9 cellular contexts compared by ENCODE assay signal in genomic region chrX:136130931-136131843, GRCh38. TPM values are rescaled to one million over a fixed set of nuclear protein-coding genes. Genes with fewer than 3 reads are reported as not detected.
A peak's percentile ranks its signal among the peaks of the same experiment; 100 is the strongest.
DNase-seq lines count a peak whose midpoint lies in the region; ATAC-seq, FAIRE-seq and TF ChIP-seq lines count a peak whose summit lies in the region.
"Had no signal": no experiment of that assay in that cellular context is flagged by ENCODE, and none has a peak within 500 bp of the region (broad histone marks: within the 10 kb centered on the region; RNA-seq: fewer than 3 reads in every experiment).

No MANE protein-coding gene starts in this region.

- H3K36me3 ChIP-seq in OCI-LY7 (ENCODE audit: insufficient read depth, low read length), result no peaks in the 10 kb centered on the region
- H3K36me3 ChIP-seq in parathyroid adenoma (ENCODE audit: control insufficient read depth, insufficient read depth, low read length), result no peaks in the 10 kb centered on the region
- H3K36me3 ChIP-seq in endodermal cell (ENCODE audit: control insufficient read depth, insufficient read depth, low read length), result no peaks in the 10 kb centered on the region
- no peaks in the 10 kb centered on the region for H3K36me3 ChIP-seq in kidney (ENCODE audit: control insufficient read depth in 1 of 2, insufficient read depth in 2 of 2, low read length in 2 of 2)

- H4K20me1 ChIP-seq in OCI-LY7 (ENCODE audit: insufficient read depth, low read length), result no peaks in the 10 kb centered on the region

- DNase-seq in OCI-LY7 (ENCODE audit: low spot score), result peak; percentile 14
- DNase-seq in astrocyte of the hippocampus (ENCODE audit: low read depth, low spot score), result peak; percentile 63
- DNase-seq in frontal cortex (ENCODE audit: low spot score in 2 of 2), result no peak
- no peak for DNase-seq in endodermal cell
- DNase-seq in kidney, result no peak
- DNase-seq in NCI-H82 (lab: John Stamatoyannopoulos, UW), result no peak
- DNase-seq: activated gamma-delta T cell had no signal

- no peaks in the 10 kb centered on the region for H3K9me2 ChIP-seq in OCI-LY7 (ENCODE audit: insufficient read depth, low read length)

- H3K9ac ChIP-seq in parathyroid adenoma (no peak overlapping the region), endodermal cell (ENCODE audit: extremely low read depth, low read length, poor library complexity, severe bottlenecking) (no peak overlapping the region), kidney (ENCODE audit: low read length in 2 of 2) (no peak overlapping the region)

- H3K9me3 ChIP-seq in OCI-LY7 (ENCODE audit: low read length) (no peaks in the 10 kb centered on the region), parathyroid adenoma (ENCODE audit: control insufficient read depth, low read length) (no peaks in the 10 kb centered on the region), endodermal cell (ENCODE audit: control insufficient read depth, low read length) (no peaks in the 10 kb centered on the region), kidney (ENCODE audit: control insufficient read depth in 1 of 2, low read length in 2 of 2) (no peaks in the 10 kb centered on the region)

- TF ChIP-seq CTCF in OCI-LY7 (conservative IDR thresholded peaks at IDR 0.05; ENCODE audit: low read length) (no peak), parathyroid adenoma (IDR thresholded peaks at IDR 0.05) (no peak), endodermal cell (conservative IDR thresholded peaks at IDR 0.05) (no peak), kidney (IDR thresholded peaks at IDR 0.05; ENCODE audit: borderline replicate concordance, extremely low read depth, insufficient read depth) (no peak)

- BruUV-seq in OCI-LY7 (replicated peaks; lab: Mats Ljungman, UMichigan), result no TSS peak

- H2AFZ ChIP-seq in OCI-LY7 (ENCODE audit: low read length) (no peak overlapping the region), parathyroid adenoma (peak overlapping the region; percentile 33)

- CTCF ChIA-PET in OCI-LY7 (lab: Charles Lee; ENCODE audit: unreplicated experiment), result no interaction called here

- H3K27ac ChIP-seq in OCI-LY7 (ENCODE audit: low read depth, low read length, poor library complexity, severe bottlenecking) (no peak overlapping the region), parathyroid adenoma (peak overlapping the region; percentile 82), endodermal cell (ENCODE audit: low read depth, low read length) (no peak overlapping the region), kidney (ENCODE audit: low read depth in 2 of 2, low read length in 2 of 2) (no peak overlapping the region)

- H3K36me3 Mint-ChIP-seq in endodermal cell (ENCODE audit: low read depth), result no peaks in the 10 kb centered on the region

- WGBS in endodermal cell (ENCODE audit: insufficient coverage in 1 of 2, insufficient read length in 1 of 2), 2 experiments, result 77% methylated on average over 5 of the region's 6 CpGs; no CpG with 5 or more reads in 1 of the 2 experiments

- no peaks in the 10 kb centered on the region for H3K4me1 ChIP-seq in OCI-LY7 (ENCODE audit: insufficient read depth, low read length, poor library complexity, severe bottlenecking)
- H3K4me1 ChIP-seq in parathyroid adenoma, result no peaks in the 10 kb centered on the region
- no peaks in the 10 kb centered on the region for H3K4me1 ChIP-seq in endodermal cell (ENCODE audit: control insufficient read depth, insufficient read depth, low read length)
- H3K4me1 ChIP-seq in kidney (ENCODE audit: control insufficient read depth in 1 of 2, insufficient read depth in 1 of 2, low read depth in 1 of 2, low read length in 2 of 2), result no peaks in the 10 kb centered on the region

- H3K27me3 ChIP-seq in parathyroid adenoma (ENCODE audit: control insufficient read depth, insufficient read depth, low read length) (no peaks in the 10 kb centered on the region), endodermal cell (ENCODE audit: control insufficient read depth, insufficient read depth, low read length, poor library complexity, severe bottlenecking) (no peaks in the 10 kb centered on the region)

- H3K79me2 ChIP-seq in OCI-LY7 (ENCODE audit: insufficient read depth, low read depth, low read length), result no peaks in the 10 kb centered on the region
- H3K79me2 ChIP-seq in parathyroid adenoma, result no peaks in the 10 kb centered on the region

- H3K4me3 ChIP-seq in OCI-LY7 (ENCODE audit: low read depth, low read length, poor library complexity, severe bottlenecking) (no peak overlapping the region), parathyroid adenoma (ENCODE audit: low read depth, low read length) (no peak overlapping the region), endodermal cell (ENCODE audit: low read length) (no peak overlapping the region), kidney (ENCODE audit: low read length in 2 of 2) (no peak overlapping the region)

- POLR2A ChIA-PET in OCI-LY7 (lab: Charles Lee), result interaction anchor here (0.6 kb wide), 1 partner anchor 341 kb away, joined by 4 read pairs; no protein-coding TSS in a partner anchor

- FAIRE-seq in frontal cortex (lab: Jason Lieb, UNC), result no peak
- FAIRE-seq in kidney (lab: Jason Lieb, UNC), result no peak

- peak; percentile 51 for ATAC-seq in GM18517 (IDR thresholded peaks at IDR 0.05; ENCODE audit: unreplicated experiment)

- H3K4me1 Mint-ChIP-seq in endodermal cell, result no peaks in the 10 kb centered on the region

- no peak overlapping the region for H3K27ac Mint-ChIP-seq in endodermal cell

- intact Hi-C loops in OCI-LY7 (cut with micrococcal nuclease; ENCODE audit: unreplicated experiment) (no loop called here), kidney (cut with DNase I) (no loop called here)

- no peaks in the 10 kb centered on the region for H3K27me3 Mint-ChIP-seq in endodermal cell (ENCODE audit: insufficient read depth)

- peaks cover 50% of the 10 kb centered on the region for H3K9me3 Mint-ChIP-seq in endodermal cell

- H3K4me3 Mint-ChIP-seq in endodermal cell, result no peak overlapping the region

- no peak overlapping the region for H3K4me2 ChIP-seq in OCI-LY7 (ENCODE audit: low read length)
- H3K4me2 ChIP-seq in parathyroid adenoma (ENCODE audit: low read length), result no peak overlapping the region

RNA-seq across cellular contexts. Expression of gene FHL1, which starts 16.1 kb away (rescaled TPM):
- 0.21 TPM in 1 of 2 replicates, not detected in the other for total RNA-seq in OCI-LY7 (2014; rRNA removed; shearing (Covaris generic))
- total RNA-seq in OCI-LY7 (2022) (1.4 and 2.2 TPM in 2 replicates), frontal cortex (90.1 TPM), endodermal cell (10 to 100 TPM in 1 of 2 donors, 1 to 10 TPM in 1; 3.7 to 19.3 TPM), kidney (168 TPM)
- polyA plus RNA-seq in endodermal cell (2013, experiment 1 of 2), result 67.3 TPM
- 62.2 TPM for polyA plus RNA-seq in endodermal cell (2013, experiment 2 of 2)
- 44.0 TPM for polyA plus RNA-seq in kidney (ENCODE audit: insufficient read depth, low read depth, low replicate concordance)

Comparison
In these comparisons a context has a peak if more than half of its experiments do, and no peak if none do; other contexts are left out.
1. DNase-seq: peak in OCI-LY7 (single experiment) and astrocyte of the hippocampus (single experiment); none in frontal cortex (0 of 2), endodermal cell (single experiment), kidney (single experiment) and NCI-H82 (single experiment).